Comparison of ENCODE assay signal across 1 cellular context in the genomic region with DNA sequence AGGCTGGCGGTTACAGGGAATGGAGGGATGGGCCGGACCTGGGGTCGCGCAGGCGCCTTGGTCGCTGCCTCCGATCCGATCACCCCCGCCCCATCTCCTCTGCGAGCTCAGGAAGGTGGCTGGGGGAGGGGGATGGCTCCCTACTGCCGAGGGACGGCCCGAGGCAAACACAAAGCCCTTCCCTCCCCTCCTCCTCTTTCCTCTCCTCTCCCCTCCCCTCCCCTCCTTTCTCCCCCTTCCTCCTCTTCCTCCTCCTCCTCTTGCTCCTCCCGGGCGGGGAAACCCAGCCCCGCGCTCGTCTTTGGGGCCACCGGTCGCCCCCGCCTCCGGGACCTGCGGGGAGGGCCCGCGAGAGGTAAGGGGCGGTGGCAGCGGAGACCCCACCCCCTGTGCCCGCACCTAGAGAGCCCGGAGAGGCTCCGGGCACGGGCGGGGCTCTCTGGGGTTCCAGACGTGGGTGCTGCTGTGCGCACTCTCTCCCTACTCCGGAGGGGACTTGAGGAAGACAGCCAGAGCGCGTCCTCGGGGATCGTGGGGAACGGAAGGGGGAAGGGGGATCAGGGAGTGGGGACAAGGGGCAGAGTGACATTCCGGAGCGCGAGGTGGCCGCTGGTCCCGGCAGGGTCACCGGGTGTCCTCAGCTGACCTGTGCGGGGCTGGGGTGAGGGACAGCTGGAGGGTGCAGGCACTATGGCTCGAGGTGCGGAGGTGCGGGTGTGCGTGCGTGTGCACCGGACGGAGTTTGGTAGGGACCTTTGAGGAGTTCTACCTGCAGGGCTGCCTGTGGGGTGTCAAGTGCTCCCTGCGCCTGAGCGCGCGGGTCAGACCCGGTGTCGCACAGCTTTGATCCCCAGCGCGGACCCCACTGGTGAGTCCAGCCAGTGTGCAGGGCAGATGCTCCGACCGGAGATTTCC.
A peak's percentile ranks its signal among the peaks of the same experiment; 100 is the strongest.
TF ChIP-seq lines count a peak whose summit lies in the region.

A gene with protein sequence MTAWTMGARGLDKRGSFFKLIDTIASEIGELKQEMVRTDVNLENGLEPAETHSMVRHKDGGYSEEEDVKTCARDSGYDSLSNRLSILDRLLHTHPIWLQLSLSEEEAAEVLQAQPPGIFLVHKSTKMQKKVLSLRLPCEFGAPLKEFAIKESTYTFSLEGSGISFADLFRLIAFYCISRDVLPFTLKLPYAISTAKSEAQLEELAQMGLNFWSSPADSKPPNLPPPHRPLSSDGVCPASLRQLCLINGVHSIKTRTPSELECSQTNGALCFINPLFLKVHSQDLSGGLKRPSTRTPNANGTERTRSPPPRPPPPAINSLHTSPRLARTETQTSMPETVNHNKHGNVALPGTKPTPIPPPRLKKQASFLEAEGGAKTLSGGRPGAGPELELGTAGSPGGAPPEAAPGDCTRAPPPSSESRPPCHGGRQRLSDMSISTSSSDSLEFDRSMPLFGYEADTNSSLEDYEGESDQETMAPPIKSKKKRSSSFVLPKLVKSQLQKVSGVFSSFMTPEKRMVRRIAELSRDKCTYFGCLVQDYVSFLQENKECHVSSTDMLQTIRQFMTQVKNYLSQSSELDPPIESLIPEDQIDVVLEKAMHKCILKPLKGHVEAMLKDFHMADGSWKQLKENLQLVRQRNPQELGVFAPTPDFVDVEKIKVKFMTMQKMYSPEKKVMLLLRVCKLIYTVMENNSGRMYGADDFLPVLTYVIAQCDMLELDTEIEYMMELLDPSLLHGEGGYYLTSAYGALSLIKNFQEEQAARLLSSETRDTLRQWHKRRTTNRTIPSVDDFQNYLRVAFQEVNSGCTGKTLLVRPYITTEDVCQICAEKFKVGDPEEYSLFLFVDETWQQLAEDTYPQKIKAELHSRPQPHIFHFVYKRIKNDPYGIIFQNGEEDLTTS (plus strand): TSS at position 286 of the 915 bp plus-strand sequence. CDS start 131,344 bp downstream, outside the sequence.

TF ChIP-seq in HepG2, 621 proteins besides CTCF, POLR2A, EP300 and RAD21 (continued from another document and continues in another):
- TF ChIP-seq, protein P1, sequence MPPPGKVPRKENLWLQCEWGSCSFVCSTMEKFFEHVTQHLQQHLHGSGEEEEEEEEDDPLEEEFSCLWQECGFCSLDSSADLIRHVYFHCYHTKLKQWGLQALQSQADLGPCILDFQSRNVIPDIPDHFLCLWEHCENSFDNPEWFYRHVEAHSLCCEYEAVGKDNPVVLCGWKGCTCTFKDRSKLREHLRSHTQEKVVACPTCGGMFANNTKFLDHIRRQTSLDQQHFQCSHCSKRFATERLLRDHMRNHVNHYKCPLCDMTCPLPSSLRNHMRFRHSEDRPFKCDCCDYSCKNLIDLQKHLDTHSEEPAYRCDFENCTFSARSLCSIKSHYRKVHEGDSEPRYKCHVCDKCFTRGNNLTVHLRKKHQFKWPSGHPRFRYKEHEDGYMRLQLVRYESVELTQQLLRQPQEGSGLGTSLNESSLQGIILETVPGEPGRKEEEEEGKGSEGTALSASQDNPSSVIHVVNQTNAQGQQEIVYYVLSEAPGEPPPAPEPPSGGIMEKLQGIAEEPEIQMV (CRISPR knock-in tag; IDR thresholded peaks at IDR 0.05; ENCODE audit: low read depth) = no peak
- TF ChIP-seq, protein P2, sequence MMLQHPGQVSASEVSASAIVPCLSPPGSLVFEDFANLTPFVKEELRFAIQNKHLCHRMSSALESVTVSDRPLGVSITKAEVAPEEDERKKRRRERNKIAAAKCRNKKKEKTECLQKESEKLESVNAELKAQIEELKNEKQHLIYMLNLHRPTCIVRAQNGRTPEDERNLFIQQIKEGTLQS (CRISPR knock-in tag; IDR thresholded peaks at IDR 0.05) = no peak
- TF ChIP-seq ZNF30 (CRISPR knock-in tag; IDR thresholded peaks at IDR 0.05) (no peak), FOXC1 (CRISPR knock-in tag; IDR thresholded peaks at IDR 0.05; ENCODE audit: borderline replicate concordance) (no peak), ATF7-NPFF (CRISPR knock-in tag; IDR thresholded peaks at IDR 0.05; ENCODE audit: low read depth) (peak; percentile 38; the same call in 1 of the 2 replicates), ZFP36 (IDR thresholded peaks at IDR 0.05; ENCODE audit: borderline replicate concordance, low read depth, low read length, partially characterized antibody) (no peak), TBL1XR1 (IDR thresholded peaks at IDR 0.05; ENCODE audit: borderline replicate concordance, low read length, partially characterized antibody) (no peak), JUN (CRISPR knock-in tag; IDR thresholded peaks at IDR 0.05) (no peak), ZNF552 (CRISPR knock-in tag; IDR thresholded peaks at IDR 0.05; ENCODE audit: borderline replicate concordance) (no peak), ZNF326 (CRISPR knock-in tag; IDR thresholded peaks at IDR 0.05; ENCODE audit: borderline replicate concordance) (no peak), IKZF1 (IDR thresholded peaks at IDR 0.05) (no peak), ZNF354B (CRISPR knock-in tag; IDR thresholded peaks at IDR 0.05) (peak; percentile 96; the same call in 1 of the 2 replicates), NRL (CRISPR knock-in tag; IDR thresholded peaks at IDR 0.05; ENCODE audit: borderline replicate concordance) (no peak; the same call in none of the 2 replicates), NFYC (CRISPR knock-in tag; IDR thresholded peaks at IDR 0.05) (no peak), CHD4 (IDR thresholded peaks at IDR 0.05; ENCODE audit: borderline replicate concordance, low read length) (no peak), ZNF777 (CRISPR knock-in tag; IDR thresholded peaks at IDR 0.05) (peak; percentile 75; the same call in 1 of the 2 replicates), TRIM24 (CRISPR knock-in tag; IDR thresholded peaks at IDR 0.05) (no peak), ZNF619 (CRISPR knock-in tag; IDR thresholded peaks at IDR 0.05) (no peak), ISL2 (CRISPR knock-in tag; IDR thresholded peaks at IDR 0.05) (0 out of 2 replicates have a peak, but pooled peaks have one; percentile 5), FOXA3 (CRISPR knock-in tag; IDR thresholded peaks at IDR 0.05) (no peak; the same call in 1 of the 2 replicates), ZFP1 (CRISPR knock-in tag; IDR thresholded peaks at IDR 0.05) (no peak), RFXANK (CRISPR knock-in tag; IDR thresholded peaks at IDR 0.05) (no peak), ARNT2 (CRISPR knock-in tag; IDR thresholded peaks at IDR 0.05; ENCODE audit: low read depth) (no peak), ZNF615 (CRISPR knock-in tag; IDR thresholded peaks at IDR 0.05; ENCODE audit: borderline replicate concordance) (no peak), MED13 (CRISPR knock-in tag; IDR thresholded peaks at IDR 0.05) (no peak), HOXA5 (CRISPR knock-in tag; IDR thresholded peaks at IDR 0.05) (no peak), U2AF2 (IDR thresholded peaks at IDR 0.05; ENCODE audit: low read depth, low read length) (no peak), HNF4G (IDR thresholded peaks at IDR 0.05; ENCODE audit: borderline replicate concordance, low read depth, low read length) (no peak), HNF4G (CRISPR knock-in tag; IDR thresholded peaks at IDR 0.05; ENCODE audit: borderline replicate concordance, low read depth) (no peak)
- TF ChIP-seq, protein P3, sequence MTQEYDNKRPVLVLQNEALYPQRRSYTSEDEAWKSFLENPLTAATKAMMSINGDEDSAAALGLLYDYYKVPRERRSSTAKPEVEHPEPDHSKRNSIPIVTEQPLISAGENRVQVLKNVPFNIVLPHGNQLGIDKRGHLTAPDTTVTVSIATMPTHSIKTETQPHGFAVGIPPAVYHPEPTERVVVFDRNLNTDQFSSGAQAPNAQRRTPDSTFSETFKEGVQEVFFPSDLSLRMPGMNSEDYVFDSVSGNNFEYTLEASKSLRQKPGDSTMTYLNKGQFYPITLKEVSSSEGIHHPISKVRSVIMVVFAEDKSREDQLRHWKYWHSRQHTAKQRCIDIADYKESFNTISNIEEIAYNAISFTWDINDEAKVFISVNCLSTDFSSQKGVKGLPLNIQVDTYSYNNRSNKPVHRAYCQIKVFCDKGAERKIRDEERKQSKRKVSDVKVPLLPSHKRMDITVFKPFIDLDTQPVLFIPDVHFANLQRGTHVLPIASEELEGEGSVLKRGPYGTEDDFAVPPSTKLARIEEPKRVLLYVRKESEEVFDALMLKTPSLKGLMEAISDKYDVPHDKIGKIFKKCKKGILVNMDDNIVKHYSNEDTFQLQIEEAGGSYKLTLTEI (CRISPR knock-in tag; conservative IDR thresholded peaks at IDR 0.05) = no peak
- TF ChIP-seq, protein P4, sequence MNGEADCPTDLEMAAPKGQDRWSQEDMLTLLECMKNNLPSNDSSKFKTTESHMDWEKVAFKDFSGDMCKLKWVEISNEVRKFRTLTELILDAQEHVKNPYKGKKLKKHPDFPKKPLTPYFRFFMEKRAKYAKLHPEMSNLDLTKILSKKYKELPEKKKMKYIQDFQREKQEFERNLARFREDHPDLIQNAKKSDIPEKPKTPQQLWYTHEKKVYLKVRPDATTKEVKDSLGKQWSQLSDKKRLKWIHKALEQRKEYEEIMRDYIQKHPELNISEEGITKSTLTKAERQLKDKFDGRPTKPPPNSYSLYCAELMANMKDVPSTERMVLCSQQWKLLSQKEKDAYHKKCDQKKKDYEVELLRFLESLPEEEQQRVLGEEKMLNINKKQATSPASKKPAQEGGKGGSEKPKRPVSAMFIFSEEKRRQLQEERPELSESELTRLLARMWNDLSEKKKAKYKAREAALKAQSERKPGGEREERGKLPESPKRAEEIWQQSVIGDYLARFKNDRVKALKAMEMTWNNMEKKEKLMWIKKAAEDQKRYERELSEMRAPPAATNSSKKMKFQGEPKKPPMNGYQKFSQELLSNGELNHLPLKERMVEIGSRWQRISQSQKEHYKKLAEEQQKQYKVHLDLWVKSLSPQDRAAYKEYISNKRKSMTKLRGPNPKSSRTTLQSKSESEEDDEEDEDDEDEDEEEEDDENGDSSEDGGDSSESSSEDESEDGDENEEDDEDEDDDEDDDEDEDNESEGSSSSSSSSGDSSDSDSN (CRISPR knock-in tag; IDR thresholded peaks at IDR 0.05) = no peak
- TF ChIP-seq, protein P5, sequence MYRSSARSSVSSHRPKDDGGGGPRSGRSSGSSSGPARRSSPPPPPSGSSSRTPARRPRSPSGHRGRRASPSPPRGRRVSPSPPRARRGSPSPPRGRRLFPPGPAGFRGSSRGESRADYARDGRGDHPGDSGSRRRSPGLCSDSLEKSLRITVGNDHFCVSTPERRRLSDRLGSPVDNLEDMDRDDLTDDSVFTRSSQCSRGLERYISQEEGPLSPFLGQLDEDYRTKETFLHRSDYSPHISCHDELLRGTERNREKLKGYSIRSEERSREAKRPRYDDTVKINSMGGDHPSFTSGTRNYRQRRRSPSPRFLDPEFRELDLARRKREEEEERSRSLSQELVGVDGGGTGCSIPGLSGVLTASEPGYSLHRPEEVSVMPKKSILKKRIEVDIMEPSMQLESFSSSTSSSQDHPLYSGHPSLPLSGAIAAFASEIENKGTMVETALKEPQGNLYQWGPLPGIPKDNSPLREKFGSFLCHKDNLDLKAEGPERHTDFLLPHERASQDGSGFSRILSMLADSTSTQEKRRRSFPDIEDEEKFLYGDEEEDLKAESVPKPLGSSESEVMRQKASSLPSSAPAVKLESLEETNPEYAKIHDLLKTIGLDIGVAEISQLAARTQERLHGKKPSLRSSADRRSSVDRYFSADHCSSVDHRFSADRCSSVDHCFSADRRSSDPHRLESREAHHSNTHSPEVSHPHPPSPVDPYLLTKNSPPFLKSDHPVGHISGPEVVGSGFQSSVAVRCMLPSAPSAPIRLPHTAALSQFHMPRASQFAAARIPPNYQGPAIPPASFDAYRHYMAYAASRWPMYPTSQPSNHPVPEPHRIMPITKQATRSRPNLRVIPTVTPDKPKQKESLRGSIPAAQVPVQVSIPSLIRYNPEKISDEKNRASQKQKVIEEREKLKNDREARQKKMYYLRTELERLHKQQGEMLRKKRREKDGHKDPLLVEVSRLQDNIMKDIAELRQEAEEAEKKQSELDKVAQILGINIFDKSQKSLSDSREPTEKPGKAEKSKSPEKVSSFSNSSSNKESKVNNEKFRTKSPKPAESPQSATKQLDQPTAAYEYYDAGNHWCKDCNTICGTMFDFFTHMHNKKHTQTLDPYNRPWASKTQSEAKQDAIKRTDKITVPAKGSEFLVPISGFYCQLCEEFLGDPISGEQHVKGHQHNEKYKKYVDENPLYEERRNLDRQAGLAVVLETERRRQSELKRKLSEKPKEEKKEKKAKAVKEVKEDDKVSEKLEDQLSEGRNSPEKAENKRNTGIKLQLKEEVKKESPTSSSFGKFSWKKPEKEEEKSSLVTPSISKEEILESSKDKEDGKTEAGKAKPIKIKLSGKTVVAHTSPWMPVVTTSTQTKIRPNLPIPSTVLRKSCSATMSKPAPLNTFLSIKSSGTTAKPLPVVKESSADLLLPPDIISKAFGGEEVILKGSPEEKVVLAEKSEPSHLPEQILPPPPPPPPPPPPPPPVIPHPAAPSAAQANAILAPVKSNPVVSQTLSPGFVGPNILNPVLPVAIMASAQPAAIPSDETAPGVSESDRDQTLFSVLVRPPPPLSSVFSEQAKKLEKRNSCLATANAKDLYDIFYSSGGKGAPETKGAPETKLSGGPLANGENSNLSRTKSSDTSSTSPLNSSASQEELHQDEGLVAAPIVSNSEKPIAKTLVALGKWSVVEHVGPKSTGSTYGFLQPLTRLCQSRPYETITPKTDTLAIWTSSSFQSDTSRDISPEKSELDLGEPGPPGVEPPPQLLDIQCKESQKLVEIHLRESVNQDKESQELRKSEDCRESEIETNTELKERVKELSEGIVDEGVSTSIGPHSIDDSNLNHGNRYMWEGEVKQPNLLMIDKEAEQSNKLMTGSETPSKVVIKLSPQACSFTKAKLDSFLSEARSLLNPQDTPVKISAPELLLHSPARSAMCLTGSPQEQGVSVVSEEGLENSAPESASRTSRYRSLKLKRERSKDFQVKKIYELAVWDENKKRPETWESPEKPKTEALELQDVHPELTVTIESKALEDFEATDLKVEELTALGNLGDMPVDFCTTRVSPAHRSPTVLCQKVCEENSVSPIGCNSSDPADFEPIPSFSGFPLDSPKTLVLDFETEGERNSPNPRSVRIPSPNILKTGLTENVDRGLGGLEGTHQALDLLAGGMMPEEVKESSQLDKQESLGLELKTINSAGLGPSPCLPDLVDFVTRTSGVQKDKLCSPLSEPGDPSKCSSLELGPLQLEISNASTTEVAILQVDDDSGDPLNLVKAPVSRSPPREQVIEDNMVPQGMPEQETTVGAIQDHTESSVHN (CRISPR knock-in tag; IDR thresholded peaks at IDR 0.05) = no peak
- TF ChIP-seq, protein P6, sequence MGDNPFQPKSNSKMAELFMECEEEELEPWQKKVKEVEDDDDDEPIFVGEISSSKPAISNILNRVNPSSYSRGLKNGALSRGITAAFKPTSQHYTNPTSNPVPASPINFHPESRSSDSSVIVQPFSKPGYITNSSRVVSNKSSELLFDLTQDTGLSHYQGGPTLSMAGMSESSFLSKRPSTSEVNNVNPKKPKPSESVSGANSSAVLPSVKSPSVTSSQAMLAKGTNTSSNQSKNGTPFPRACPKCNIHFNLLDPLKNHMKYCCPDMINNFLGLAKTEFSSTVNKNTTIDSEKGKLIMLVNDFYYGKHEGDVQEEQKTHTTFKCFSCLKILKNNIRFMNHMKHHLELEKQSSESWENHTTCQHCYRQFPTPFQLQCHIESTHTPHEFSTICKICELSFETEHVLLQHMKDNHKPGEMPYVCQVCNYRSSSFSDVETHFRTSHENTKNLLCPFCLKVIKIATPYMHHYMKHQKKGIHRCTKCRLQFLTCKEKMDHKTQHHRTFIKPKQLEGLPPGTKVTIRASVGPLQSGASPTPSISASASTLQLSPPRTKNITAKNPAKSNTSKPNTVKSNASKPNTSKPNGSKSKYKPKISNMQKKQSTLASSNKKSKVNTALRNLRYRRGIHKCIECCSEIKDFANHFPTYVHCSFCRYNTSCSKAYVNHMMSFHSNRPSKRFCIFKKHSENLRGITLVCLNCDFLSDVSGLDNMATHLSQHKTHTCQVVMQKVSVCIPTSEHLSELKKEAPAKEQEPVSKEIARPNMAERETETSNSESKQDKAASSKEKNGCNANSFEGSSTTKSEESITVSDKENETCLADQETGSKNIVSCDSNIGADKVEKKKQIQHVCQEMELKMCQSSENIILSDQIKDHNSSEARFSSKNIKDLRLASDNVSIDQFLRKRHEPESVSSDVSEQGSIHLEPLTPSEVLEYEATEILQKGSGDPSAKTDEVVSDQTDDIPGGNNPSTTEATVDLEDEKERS (CRISPR knock-in tag; IDR thresholded peaks at IDR 0.05) = no peak
- TF ChIP-seq, protein P7, sequence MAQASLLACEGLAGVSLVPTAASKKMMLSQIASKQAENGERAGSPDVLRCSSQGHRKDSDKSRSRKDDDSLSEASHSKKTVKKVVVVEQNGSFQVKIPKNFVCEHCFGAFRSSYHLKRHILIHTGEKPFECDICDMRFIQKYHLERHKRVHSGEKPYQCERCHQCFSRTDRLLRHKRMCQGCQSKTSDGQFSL (CRISPR knock-in tag; IDR thresholded peaks at IDR 0.05) = no peak
